8 cellular contexts compared by ENCODE assay signal in genomic region chr7:112788778-112789343, GRCh38. TPM values are rescaled to one million over a fixed set of nuclear protein-coding genes. Genes with fewer than 3 reads are reported as not detected.
DNase-seq lines count a peak whose midpoint lies in the region; TF ChIP-seq lines count a peak whose summit lies in the region.

No MANE protein-coding gene starts in this region.

- H3K9me3 ChIP-seq in iPS-18a (ENCODE audit: control insufficient read depth, low read depth, low read length) (no peaks in the 10 kb centered on the region), stomach (no peaks in the 10 kb centered on the region)

- no peaks in the 10 kb centered on the region for H3K27me3 ChIP-seq in iPS-18a (ENCODE audit: control insufficient read depth, insufficient read depth, low read length)
- H3K27me3 ChIP-seq in stomach, result no peaks in the 10 kb centered on the region

- TF ChIP-seq POLR2A in stomach (IDR thresholded peaks at IDR 0.05), result no peak

- H3K27ac Mint-ChIP-seq in T-helper 1 cell treated with Interleukin-12 subunit alpha and Interleukin-12 subunit beta and Interleukin-4 antibody, amounts not matched to agents 30 μg/mL and 1 μg/mL, for 36 hours, result peak overlapping the region; percentile 21
- H3K27ac Mint-ChIP-seq in activated CD4-positive, alpha-beta memory T cell treated with anti-CD3 and anti-CD28 coated beads for 36 hours, result peak overlapping the region; percentile 85

- H3K9me3 Mint-ChIP-seq in T-helper 1 cell treated with Interleukin-12 subunit alpha and Interleukin-12 subunit beta and Interleukin-4 antibody, amounts not matched to agents 30 μg/mL and 1 μg/mL, for 36 hours, result no peaks in the 10 kb centered on the region
- H3K9me3 Mint-ChIP-seq in activated CD4-positive, alpha-beta memory T cell treated with anti-CD3 and anti-CD28 coated beads for 36 hours, result no peaks in the 10 kb centered on the region

- TF ChIP-seq CTCF in stomach (IDR thresholded peaks at IDR 0.05), result no peak

- no peaks in the 10 kb centered on the region for H3K36me3 ChIP-seq in iPS-18a (ENCODE audit: control insufficient read depth, low read depth, low read length)
- H3K36me3 ChIP-seq in stomach, result peaks cover 0 to 10% (median 9%) of the 10 kb centered on the region in 4 donors

- CTCF ChIA-PET in activated CD4-positive, alpha-beta memory T cell treated with anti-CD3 and anti-CD28 coated beads for 36 hours (lab: Charles Lee), result interaction anchor here (0.6 kb wide), 1 partner anchor 68 kb away, joined by 3 read pairs; no protein-coding TSS in a partner anchor

- H3K27me3 Mint-ChIP-seq in T-helper 1 cell treated with Interleukin-12 subunit alpha and Interleukin-12 subunit beta and Interleukin-4 antibody, amounts not matched to agents 30 μg/mL and 1 μg/mL, for 36 hours (ENCODE audit: low read depth), result no peaks in the 10 kb centered on the region
- H3K27me3 Mint-ChIP-seq in activated CD4-positive, alpha-beta memory T cell treated with anti-CD3 and anti-CD28 coated beads for 36 hours, result no peaks in the 10 kb centered on the region

- 44 to 71% (median 58%) methylated on average over 3 of the region's 3 CpGs for WGBS in stomach, 5 donors

- H3K4me1 Mint-ChIP-seq in T-helper 1 cell treated with Interleukin-12 subunit alpha and Interleukin-12 subunit beta and Interleukin-4 antibody, amounts not matched to agents 30 μg/mL and 1 μg/mL, for 36 hours (ENCODE audit: low read depth), result peaks cover 29% of the 10 kb centered on the region
- peaks cover 34% of the 10 kb centered on the region for H3K4me1 Mint-ChIP-seq in activated CD4-positive, alpha-beta memory T cell treated with anti-CD3 and anti-CD28 coated beads for 36 hours (ENCODE audit: low read depth)

- DNase-seq in T-helper 1 cell (no peak), stomach (no peak), cortex of kidney (lab: John Stamatoyannopoulos, UW) (no peak), kidney tubule cell (ENCODE audit: low spot score) (no peak), EL (no peak)
- DNase-seq in activated CD4-positive, alpha-beta memory T cell treated with anti-CD3 and anti-CD28 coated beads for 36 hours, result no peak

- TF ChIP-seq EP300 in stomach (IDR thresholded peaks at IDR 0.05), result no peak

- peak overlapping the region; percentile 95 for H3K4me3 ChIP-seq in iPS-18a (ENCODE audit: low read length)
- peak overlapping the region; percentile 78 to 89 (median 86) for H3K4me3 ChIP-seq in stomach

- H3K36me3 Mint-ChIP-seq in T-helper 1 cell treated with Interleukin-12 subunit alpha and Interleukin-12 subunit beta and Interleukin-4 antibody, amounts not matched to agents 30 μg/mL and 1 μg/mL, for 36 hours (ENCODE audit: low read depth), result peaks cover 14% of the 10 kb centered on the region
- H3K36me3 Mint-ChIP-seq in activated CD4-positive, alpha-beta memory T cell treated with anti-CD3 and anti-CD28 coated beads for 36 hours, result peaks cover 11% of the 10 kb centered on the region

- POLR2A ChIA-PET in activated CD4-positive, alpha-beta memory T cell treated with anti-CD3 and anti-CD28 coated beads for 36 hours (lab: Charles Lee), result no interaction called here

- intact Hi-C loops in activated CD4-positive, alpha-beta memory T cell treated with anti-CD3 and anti-CD28 coated beads for 36 hours (cut with micrococcal nuclease), result no loop called here
- intact Hi-C loops in stomach (cut with DNase I; ENCODE audit: low total_unique reads), result no loop called here

- peak overlapping the region; percentile 96 for H3K4me3 Mint-ChIP-seq in T-helper 1 cell treated with Interleukin-12 subunit alpha and Interleukin-12 subunit beta and Interleukin-4 antibody, amounts not matched to agents 30 μg/mL and 1 μg/mL, for 36 hours
- H3K4me3 Mint-ChIP-seq in activated CD4-positive, alpha-beta memory T cell treated with anti-CD3 and anti-CD28 coated beads for 36 hours, result peak overlapping the region; percentile 98

- H3K27ac ChIP-seq in iPS-18a (ENCODE audit: low read length) (no peak overlapping the region), stomach (peak overlapping the region in 4 of 5 donors; percentile 89 to 97 (median 91))

- H3K4me1 ChIP-seq in iPS-18a (ENCODE audit: control insufficient read depth, low read depth, low read length), result no peaks in the 10 kb centered on the region
- peaks cover 6 to 21% (median 18%) of the 10 kb centered on the region in 4 donors for H3K4me1 ChIP-seq in stomach

- H3K9ac ChIP-seq in iPS-18a (ENCODE audit: low read length), result peak overlapping the region; percentile 91

RNA-seq across cellular contexts. Expression of gene TMEM168, which starts 1.3 kb away (rescaled TPM):
- 10 to 100 TPM; 16.1 to 17.4 TPM for total RNA-seq in activated CD4-positive, alpha-beta memory T cell treated with anti-CD3 and anti-CD28 coated beads for 36 hours
- total RNA-seq in stomach, result 100 to 1,000 TPM in 1 of 5 donors, 10 to 100 TPM in 3, 1 to 10 TPM in 1; 5.3 to 148 (median 26.7) TPM
- 1 to 10 TPM; 2.9 to 6.7 (median 3.9) TPM for polyA plus RNA-seq in stomach
